Comparison of ENCODE assay signal across 1 cellular context in genomic region chr11:72786305-72787261, GRCh38.
A peak's percentile ranks its signal among the peaks of the same experiment; 100 is the strongest.
TF ChIP-seq lines count a peak whose summit lies in the region.

No MANE protein-coding gene starts in this region.

TF ChIP-seq in GM12878, 131 proteins besides CTCF, POLR2A, EP300 and RAD21:
- TF ChIP-seq MYC (IDR thresholded peaks at IDR 0.05; ENCODE audit: insufficient read depth, insufficient read length, insufficient replicate concordance, low read length, severe bottlenecking) (no peak), SPI1 (IDR thresholded peaks at IDR 0.05; ENCODE audit: borderline replicate concordance, insufficient read depth, low read depth, low read length) (0 out of 2 replicates have a peak, but pooled peaks have one; percentile 3)
